In genomic region chr12:12779529-12779928, GRCh38 we compare ENCODE assay signal across 9 cellular contexts. TPM values are rescaled to one million over a fixed set of nuclear protein-coding genes. Genes with fewer than 3 reads are reported as not detected.
A peak's percentile ranks its signal among the peaks of the same experiment; 100 is the strongest.
DNase-seq lines count a peak whose midpoint lies in the region; ATAC-seq, FAIRE-seq and TF ChIP-seq lines count a peak whose summit lies in the region.
"Had no signal": no experiment of that assay in that cellular context is flagged by ENCODE, and none has a peak within 500 bp of the region (broad histone marks: within the 10 kb centered on the region; RNA-seq: fewer than 3 reads in every experiment).

No MANE protein-coding gene starts in this region.

- no peaks in the 10 kb centered on the region for H3K36me3 ChIP-seq in HepG2 (replicated peaks in 1 of 2; ENCODE audit: control insufficient read depth in 1 of 2, insufficient read depth in 2 of 2, low read length in 2 of 2)

- DNase-seq in DMS79 (lab: John Stamatoyannopoulos, UW) (peak; percentile 81), NCI-H1694 treated with DMSO at 0.1 percent for 48 hours (lab: John Stamatoyannopoulos, UW) (peak; percentile 92), astrocyte of the hippocampus (ENCODE audit: low read depth, low spot score) (peak; percentile 52), HepG2 (ENCODE audit: low spot score) (peak; percentile 59), head of caudate nucleus (no peak), COLO829 (ENCODE audit: low spot score) (no peak)
- DNase-seq in activated CD4-positive, alpha-beta T cell treated with anti-CD3 and anti-CD28 coated beads for 48 hours: no peak
- DNase-seq: activated gamma-delta T cell treated with Interleukin-2 at 50 U/mL for 16 hours had no signal

- WGBS in HepG2 (ENCODE audit: low lambda C conversion rate): 33% methylated on average over 3 of the region's 3 CpGs

- H3K9ac ChIP-seq in HepG2 (ENCODE audit: insufficient read depth, low read depth, low read length): no peak overlapping the region

- TF ChIP-seq CTCF in HepG2 (CRISPR knock-in tag; IDR thresholded peaks at IDR 0.05): no peak

- no peaks in the 10 kb centered on the region for H3K9me3 ChIP-seq in HepG2 (ENCODE audit: low read length)

- H3K79me2 ChIP-seq in HepG2 (ENCODE audit: insufficient read depth, low read length): no peaks in the 10 kb centered on the region

- intact Hi-C loops in HepG2 (cut with micrococcal nuclease; ENCODE audit: unreplicated experiment): no loop called here
- intact Hi-C loops in head of caudate nucleus (cut with DNase I): no loop called here

- POLR2A ChIA-PET in HepG2 (lab: Yijun Ruan, JAX): no interaction called here

- H3K4me3 ChIP-seq in HepG2 (replicated peaks in 1 of 3; ENCODE audit: insufficient read depth in 1 of 3, low read depth in 2 of 3, low read length in 3 of 3): no peak overlapping the region

- no peak; a peak in 1 of 4 replicates for TF ChIP-seq EP300 in HepG2 (IDR thresholded peaks at IDR 0.05; ENCODE audit: low read depth in 2 of 2, low read length in 2 of 2)
- no peak for TF ChIP-seq EP300 in HepG2 (CRISPR knock-in tag; IDR thresholded peaks at IDR 0.05; ENCODE audit: borderline replicate concordance)

- no peak for TF ChIP-seq POLR2A in HepG2 (IDR thresholded peaks at IDR 0.05; ENCODE audit: insufficient read depth in 1 of 2, low read depth in 2 of 2, low read length in 2 of 2)

- peaks cover 0 to 4% of the 10 kb centered on the region in 2 experiments; a peak in 1 of 5 replicates for H3K27me3 ChIP-seq in HepG2 (ENCODE audit: control insufficient read depth in 1 of 2, insufficient read depth in 2 of 2, low read length in 2 of 2)

- peaks cover 15% of the 10 kb centered on the region for H3K4me1 ChIP-seq in HepG2 (ENCODE audit: insufficient read depth, low read length)

- no peak for FAIRE-seq in HepG2 (lab: Jason Lieb, UNC)

- no TSS peak for BruUV-seq in HepG2 (replicated peaks; lab: Mats Ljungman, UMichigan)

- ATAC-seq in HepG2: no peak
- ATAC-seq in GM18907 (IDR thresholded peaks at IDR 0.05; ENCODE audit: unreplicated experiment): no peak

- no peaks in the 10 kb centered on the region for H4K20me1 ChIP-seq in HepG2 (ENCODE audit: insufficient read depth, low read length)

- no peak overlapping the region for H2AFZ ChIP-seq in HepG2 (ENCODE audit: low read length)

- H3K4me2 ChIP-seq in HepG2 (ENCODE audit: low read depth, low read length): no peak overlapping the region

- in situ Hi-C loops in HepG2 (cut with HindIII; ENCODE audit: extremely low pct_ligation_motif_present, low pct_unique_long_range_greater_than_20kb): loop anchor here (25.0 kb wide), 1 partner anchor 433 kb away; no protein-coding TSS in a partner anchor

- H3K27ac ChIP-seq in HepG2 (ENCODE audit: extremely low read length, insufficient read depth, low read length): no peak overlapping the region

- TF ChIP-seq RAD21 in HepG2 (CRISPR knock-in tag; IDR thresholded peaks at IDR 0.05): no peak

- CTCF ChIA-PET in HepG2 (lab: Yijun Ruan, JAX; ENCODE audit: low intra/inter-chr PET ratio, low total read pairs): no interaction called here

TF ChIP-seq in HepG2, 621 proteins besides CTCF, POLR2A, EP300 and RAD21 (continues in another document):
- TF ChIP-seq SOX5 (CRISPR knock-in tag; IDR thresholded peaks at IDR 0.05; ENCODE audit: borderline replicate concordance): peak; percentile 20; the same call in 1 of the 2 replicates
- TF ChIP-seq NFIC (IDR thresholded peaks at IDR 0.05; ENCODE audit: low read length): 0 out of 2 replicates have a peak, but pooled peaks have one; percentile 32
- no peak for TF ChIP-seq SOX13 (IDR thresholded peaks at IDR 0.05)
- TF ChIP-seq SOX13 (CRISPR knock-in tag; conservative IDR thresholded peaks at IDR 0.05 in 1 of 2, IDR thresholded peaks at IDR 0.05 in 1 of 2): peak in 1 of 2 experiments; percentile 30; a peak in 1 of 4 replicates
- no peak for TF ChIP-seq ZNF510 (CRISPR knock-in tag; IDR thresholded peaks at IDR 0.05; ENCODE audit: low read depth)
- TF ChIP-seq FOXA1 (IDR thresholded peaks at IDR 0.05): no peak
- peak; percentile 41 for TF ChIP-seq FOXA1 (CRISPR knock-in tag; IDR thresholded peaks at IDR 0.05)
- TF ChIP-seq ZNF253 (CRISPR knock-in tag; IDR thresholded peaks at IDR 0.05; ENCODE audit: borderline replicate concordance): no peak
- peak; percentile 50; the same call in 1 of the 2 replicates for TF ChIP-seq FOXA3 (CRISPR knock-in tag; IDR thresholded peaks at IDR 0.05)
- TF ChIP-seq, protein P1, sequence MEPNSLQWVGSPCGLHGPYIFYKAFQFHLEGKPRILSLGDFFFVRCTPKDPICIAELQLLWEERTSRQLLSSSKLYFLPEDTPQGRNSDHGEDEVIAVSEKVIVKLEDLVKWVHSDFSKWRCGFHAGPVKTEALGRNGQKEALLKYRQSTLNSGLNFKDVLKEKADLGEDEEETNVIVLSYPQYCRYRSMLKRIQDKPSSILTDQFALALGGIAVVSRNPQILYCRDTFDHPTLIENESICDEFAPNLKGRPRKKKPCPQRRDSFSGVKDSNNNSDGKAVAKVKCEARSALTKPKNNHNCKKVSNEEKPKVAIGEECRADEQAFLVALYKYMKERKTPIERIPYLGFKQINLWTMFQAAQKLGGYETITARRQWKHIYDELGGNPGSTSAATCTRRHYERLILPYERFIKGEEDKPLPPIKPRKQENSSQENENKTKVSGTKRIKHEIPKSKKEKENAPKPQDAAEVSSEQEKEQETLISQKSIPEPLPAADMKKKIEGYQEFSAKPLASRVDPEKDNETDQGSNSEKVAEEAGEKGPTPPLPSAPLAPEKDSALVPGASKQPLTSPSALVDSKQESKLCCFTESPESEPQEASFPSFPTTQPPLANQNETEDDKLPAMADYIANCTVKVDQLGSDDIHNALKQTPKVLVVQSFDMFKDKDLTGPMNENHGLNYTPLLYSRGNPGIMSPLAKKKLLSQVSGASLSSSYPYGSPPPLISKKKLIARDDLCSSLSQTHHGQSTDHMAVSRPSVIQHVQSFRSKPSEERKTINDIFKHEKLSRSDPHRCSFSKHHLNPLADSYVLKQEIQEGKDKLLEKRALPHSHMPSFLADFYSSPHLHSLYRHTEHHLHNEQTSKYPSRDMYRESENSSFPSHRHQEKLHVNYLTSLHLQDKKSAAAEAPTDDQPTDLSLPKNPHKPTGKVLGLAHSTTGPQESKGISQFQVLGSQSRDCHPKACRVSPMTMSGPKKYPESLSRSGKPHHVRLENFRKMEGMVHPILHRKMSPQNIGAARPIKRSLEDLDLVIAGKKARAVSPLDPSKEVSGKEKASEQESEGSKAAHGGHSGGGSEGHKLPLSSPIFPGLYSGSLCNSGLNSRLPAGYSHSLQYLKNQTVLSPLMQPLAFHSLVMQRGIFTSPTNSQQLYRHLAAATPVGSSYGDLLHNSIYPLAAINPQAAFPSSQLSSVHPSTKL (CRISPR knock-in tag; IDR thresholded peaks at IDR 0.05): 0 out of 2 replicates have a peak, but pooled peaks have one; percentile 27

RNA-seq across cellular contexts. Expression of gene APOLD1, which starts 5.9 kb away (rescaled TPM):
- total RNA-seq in HepG2 (2016; rRNA removed; fragmentation: Illumina TruSeq; extraction: Trizol): 0.20 TPM in 1 of 2 replicates, not detected in the other
- 0.10 TPM in 1 of 2 replicates, not detected in the other for total RNA-seq in HepG2 (2016; cell fraction: cytosol; rRNA removed; fragmentation: Illumina TruSeq; extraction: Trizol; ENCODE audit: low read depth)
- total RNA-seq in HepG2 (2016; cell fraction: insoluble cytoplasmic fraction; rRNA removed; fragmentation: Illumina TruSeq; extraction: Trizol): 0.06 and 0.13 TPM in 2 replicates
- 0.06 and 0.48 TPM in 2 replicates for total RNA-seq in HepG2 (2016; cell fraction: membrane; rRNA removed; fragmentation: Illumina TruSeq; extraction: Trizol)
- 0.09 and 0.37 TPM in 2 replicates for total RNA-seq in HepG2 (2016; cell fraction: nucleus; rRNA removed; fragmentation: Illumina TruSeq; extraction: Trizol)
- 0.16 and 0.84 TPM in 2 replicates for polyA plus RNA-seq in HepG2 (2011; rRNA removed)
- 0.05 and 0.30 TPM in 2 replicates for polyA plus RNA-seq in HepG2 (2011; cell fraction: cytosol; rRNA removed)
- 0.13 and 0.14 TPM in 2 replicates for polyA plus RNA-seq in HepG2 (2011; cell fraction: nucleus; rRNA removed)
- 0.19 and 0.62 TPM in 2 replicates for polyA plus RNA-seq in HepG2 (2012)
- polyA plus RNA-seq in HepG2 (2016; cell fraction: cytosol; fragmentation: Illumina TruSeq; extraction: Trizol; ENCODE audit: low read depth): 0.25 and 0.29 TPM in 2 replicates
- 0.04 and 0.07 TPM in 2 replicates for polyA plus RNA-seq in HepG2 (2016; cell fraction: insoluble cytoplasmic fraction; fragmentation: Illumina TruSeq; extraction: Trizol; ENCODE audit: low read depth)
- polyA plus RNA-seq in HepG2 (2016; cell fraction: membrane; fragmentation: Illumina TruSeq; extraction: Trizol; ENCODE audit: low read depth): not detected in 2 replicates
- polyA plus RNA-seq in HepG2 (2016; cell fraction: nucleus; fragmentation: Illumina TruSeq; extraction: Trizol; ENCODE audit: insufficient read depth, low read depth): 1.4 TPM in 1 of 2 replicates, not detected in the other
- 0.66 and 1.8 TPM in 2 replicates for polyA minus RNA-seq in HepG2 (2011; rRNA and poly(A)+ RNA removed; ENCODE audit: low replicate concordance)
- 0.18 TPM in 1 of 2 replicates, not detected in the other for polyA minus RNA-seq in HepG2 (2011; cell fraction: cytosol; rRNA and poly(A)+ RNA removed)
- 0.50 and 1.7 TPM in 2 replicates for polyA minus RNA-seq in HepG2 (2011; cell fraction: nucleus; rRNA and poly(A)+ RNA removed)

RNA-seq across cellular contexts. Expression of gene DDX47, which starts 33.6 kb away (rescaled TPM):
- 78.7 and 101 TPM in 2 replicates for total RNA-seq in HepG2 (2016; rRNA removed; fragmentation: Illumina TruSeq; extraction: Trizol)
- total RNA-seq in HepG2 (2016; cell fraction: cytosol; rRNA removed; fragmentation: Illumina TruSeq; extraction: Trizol; ENCODE audit: low read depth): 17.1 and 20.5 TPM in 2 replicates
- total RNA-seq in HepG2 (2016; cell fraction: insoluble cytoplasmic fraction; rRNA removed; fragmentation: Illumina TruSeq; extraction: Trizol): 83.5 and 95.5 TPM in 2 replicates
- total RNA-seq in HepG2 (2016; cell fraction: membrane; rRNA removed; fragmentation: Illumina TruSeq; extraction: Trizol): 25.9 and 31.6 TPM in 2 replicates
- total RNA-seq in HepG2 (2016; cell fraction: nucleus; rRNA removed; fragmentation: Illumina TruSeq; extraction: Trizol): 58.7 and 68.9 TPM in 2 replicates
- polyA plus RNA-seq in HepG2 (2011; rRNA removed): 37.3 and 48.5 TPM in 2 replicates
- 26.7 and 40.8 TPM in 2 replicates for polyA plus RNA-seq in HepG2 (2011; cell fraction: cytosol; rRNA removed)
- polyA plus RNA-seq in HepG2 (2011; cell fraction: nucleus; rRNA removed): 72.4 and 75.0 TPM in 2 replicates
- polyA plus RNA-seq in HepG2 (2012): 36.4 and 46.7 TPM in 2 replicates
- 6.7 and 8.1 TPM in 2 replicates for polyA plus RNA-seq in HepG2 (2016; cell fraction: cytosol; fragmentation: Illumina TruSeq; extraction: Trizol; ENCODE audit: low read depth)
- 82.3 and 82.4 TPM in 2 replicates for polyA plus RNA-seq in HepG2 (2016; cell fraction: insoluble cytoplasmic fraction; fragmentation: Illumina TruSeq; extraction: Trizol; ENCODE audit: low read depth)
- 12.6 and 15.8 TPM in 2 replicates for polyA plus RNA-seq in HepG2 (2016; cell fraction: membrane; fragmentation: Illumina TruSeq; extraction: Trizol; ENCODE audit: low read depth)
- 68.6 and 70.6 TPM in 2 replicates for polyA plus RNA-seq in HepG2 (2016; cell fraction: nucleus; fragmentation: Illumina TruSeq; extraction: Trizol; ENCODE audit: insufficient read depth, low read depth)
- polyA minus RNA-seq in HepG2 (2011; rRNA and poly(A)+ RNA removed; ENCODE audit: low replicate concordance): 25.7 and 60.1 TPM in 2 replicates
- polyA minus RNA-seq in HepG2 (2011; cell fraction: cytosol; rRNA and poly(A)+ RNA removed): 26.0 and 29.4 TPM in 2 replicates
- 68.6 and 82.9 TPM in 2 replicates for polyA minus RNA-seq in HepG2 (2011; cell fraction: nucleus; rRNA and poly(A)+ RNA removed)

Comparison
In these comparisons a context has a peak if more than half of its experiments do, and no peak if none do; other contexts are left out.
1. DNase-seq: peak in DMS79 (single experiment), NCI-H1694 treated with DMSO at 0.1 percent for 48 hours (single experiment), astrocyte of the hippocampus (single experiment) and HepG2 (single experiment); none in activated CD4-positive, alpha-beta T cell treated with anti-CD3 and anti-CD28 coated beads for 48 hours (single experiment), head of caudate nucleus (0 of 42) and COLO829 (single experiment).